In genomic region chr11:3797329-3798090, GRCh38 we compare ENCODE assay signal across 1 cellular context.
TF ChIP-seq lines count a peak whose summit lies in the region.

Gene NUP98, minus strand, starts transcription at chr11:3797554. Its CDS starts 15,437 bp downstream, at chr11:3782117.

TF ChIP-seq in WTC11, 78 proteins besides CTCF, POLR2A, EP300 and RAD21 (continued from another document):
- TF ChIP-seq ZNF532 (CRISPR knock-in tag; IDR thresholded peaks at IDR 0.05; ENCODE audit: borderline replicate concordance) (0 out of 2 replicates have a peak, but pooled peaks have one; percentile 38), ATF1 (CRISPR knock-in tag; IDR thresholded peaks at IDR 0.05) (0 out of 2 replicates have a peak, but pooled peaks have one; percentile 57), E2F5 (CRISPR knock-in tag; IDR thresholded peaks at IDR 0.05) (peak; percentile 29), TEAD1 (CRISPR knock-in tag; IDR thresholded peaks at IDR 0.05) (peak; percentile 32; the same call in 1 of the 2 replicates), ZNF317 (CRISPR knock-in tag; IDR thresholded peaks at IDR 0.05; ENCODE audit: borderline replicate concordance, low read depth) (peak; percentile 47; the same call in 1 of the 2 replicates), ZBTB21 (CRISPR knock-in tag; IDR thresholded peaks at IDR 0.05; ENCODE audit: borderline replicate concordance) (peak; percentile 98), ZNF281 (CRISPR knock-in tag; IDR thresholded peaks at IDR 0.05) (peak; percentile 64), ETV6 (CRISPR knock-in tag; IDR thresholded peaks at IDR 0.05) (peak; percentile 79), USF1 (CRISPR knock-in tag; IDR thresholded peaks at IDR 0.05) (peak; percentile 91), ZNF416 (CRISPR knock-in tag; IDR thresholded peaks at IDR 0.05) (no peak), JUN (CRISPR knock-in tag; IDR thresholded peaks at IDR 0.05) (no peak), ELF4 (CRISPR knock-in tag; IDR thresholded peaks at IDR 0.05; ENCODE audit: low read depth) (peak; percentile 76; the same call in 1 of the 2 replicates), ATF6 (CRISPR knock-in tag; IDR thresholded peaks at IDR 0.05) (no peak), E2F1 (CRISPR knock-in tag; IDR thresholded peaks at IDR 0.05) (0 out of 2 replicates have a peak, but pooled peaks have one; percentile 64), NFE2L1 (CRISPR knock-in tag; IDR thresholded peaks at IDR 0.05) (peak; percentile 85), ZNF138 (CRISPR knock-in tag; conservative IDR thresholded peaks at IDR 0.05) (no peak; the same call in 1 of the 2 replicates), USF2 (CRISPR knock-in tag; IDR thresholded peaks at IDR 0.05) (peak; percentile 86), FOXK1 (CRISPR knock-in tag; IDR thresholded peaks at IDR 0.05) (peak; percentile 65), CREM (CRISPR knock-in tag; IDR thresholded peaks at IDR 0.05) (peak; percentile 93), PRRX2 (CRISPR knock-in tag; IDR thresholded peaks at IDR 0.05) (0 out of 2 replicates have a peak, but pooled peaks have one; percentile 16), ZBTB43 (CRISPR knock-in tag; IDR thresholded peaks at IDR 0.05) (peak; percentile 31; the same call in 1 of the 2 replicates), ESRRA (CRISPR knock-in tag; IDR thresholded peaks at IDR 0.05; ENCODE audit: borderline replicate concordance) (no peak), SMAD3 (CRISPR knock-in tag; IDR thresholded peaks at IDR 0.05; ENCODE audit: borderline replicate concordance) (peak; percentile 94), TCF7 (CRISPR knock-in tag; IDR thresholded peaks at IDR 0.05; ENCODE audit: low read depth) (0 out of 2 replicates have a peak, but pooled peaks have one; percentile 29), SP1 (CRISPR knock-in tag; conservative IDR thresholded peaks at IDR 0.05) (peak; percentile 96), SMAD4 (CRISPR knock-in tag; IDR thresholded peaks at IDR 0.05) (0 out of 2 replicates have a peak, but pooled peaks have one; percentile 6), FOXP4 (CRISPR knock-in tag; IDR thresholded peaks at IDR 0.05) (peak; percentile 70; the same call in 1 of the 2 replicates), MYBL2 (CRISPR knock-in tag; IDR thresholded peaks at IDR 0.05) (peak; percentile 98), SOX15 (CRISPR knock-in tag; IDR thresholded peaks at IDR 0.05) (no peak), TEAD4 (CRISPR knock-in tag; IDR thresholded peaks at IDR 0.05) (peak; percentile 21; the same call in 1 of the 2 replicates), ZNF121 (CRISPR knock-in tag; IDR thresholded peaks at IDR 0.05) (no peak), ZNF232 (CRISPR knock-in tag; IDR thresholded peaks at IDR 0.05) (no peak; the same call in none of the 2 replicates), HMGA2 (CRISPR knock-in tag; IDR thresholded peaks at IDR 0.05) (no peak), ZSCAN18 (CRISPR knock-in tag; IDR thresholded peaks at IDR 0.05) (no peak), FOXP1 (CRISPR knock-in tag; IDR thresholded peaks at IDR 0.05; ENCODE audit: borderline replicate concordance) (peak; percentile 77; the same call in 1 of the 2 replicates), ATF2 (CRISPR knock-in tag; IDR thresholded peaks at IDR 0.05; ENCODE audit: borderline replicate concordance, low read depth) (no peak)
TF ChIP-seq in WTC11: peak in this region for 33.
